In the genomic region with DNA sequence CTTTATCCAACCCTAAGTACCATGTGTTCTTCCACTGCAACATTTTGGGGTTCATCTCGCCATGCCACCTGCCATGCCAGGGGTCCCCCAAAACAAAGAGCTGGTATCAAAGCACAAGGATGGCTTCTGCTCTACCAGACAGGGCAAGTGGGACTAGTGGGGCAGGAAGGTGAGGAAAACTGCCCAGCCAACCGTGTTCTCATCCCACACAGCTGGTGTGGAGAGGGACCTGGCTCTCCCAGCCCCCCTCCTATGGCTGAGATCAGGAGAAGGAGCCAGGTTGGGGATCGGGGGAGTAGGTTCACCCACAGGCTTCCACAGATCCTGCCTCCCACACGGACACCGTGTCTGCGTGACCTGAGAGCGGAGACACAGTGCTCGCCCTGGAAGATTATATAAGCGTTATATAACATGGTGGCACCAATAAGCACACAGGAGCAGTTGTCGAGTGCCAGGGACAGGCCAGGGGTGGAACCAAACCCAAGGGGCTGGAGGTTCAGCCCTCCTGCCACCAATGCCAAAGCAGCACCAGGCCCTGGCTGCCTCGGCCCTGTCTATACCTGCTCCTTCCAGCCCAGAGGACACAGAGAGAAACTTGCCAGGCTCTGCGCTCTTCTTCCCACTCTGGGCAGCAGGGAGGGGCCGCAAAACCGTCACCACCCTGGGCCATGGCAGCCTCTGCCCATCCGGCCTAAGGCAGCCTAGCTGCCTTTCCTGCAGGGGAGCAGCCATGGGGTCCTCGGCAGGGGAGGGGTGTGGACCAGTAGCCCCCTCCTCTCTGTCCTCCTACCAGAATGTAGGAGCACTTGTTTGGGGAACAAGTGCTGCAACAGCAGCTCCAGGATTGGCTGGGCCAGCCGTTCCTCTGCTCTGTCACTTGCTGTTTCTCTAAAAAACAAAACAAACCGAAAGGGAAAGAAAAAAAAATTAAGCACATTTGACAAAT, we compare ENCODE assay signal across 8 cellular contexts. TPM values are rescaled to one million over a fixed set of nuclear protein-coding genes. Genes with fewer than 3 reads are reported as not detected.
A peak's percentile ranks its signal among the peaks of the same experiment; 100 is the strongest.
DNase-seq lines count a peak whose midpoint lies in the region; ATAC-seq and TF ChIP-seq lines count a peak whose summit lies in the region.

No MANE protein-coding gene starts in this region.

- no peak overlapping the region for H4K12ac ChIP-seq in trophoblast cell (ENCODE audit: low read depth, low read length)

- no peak overlapping the region for H4K8ac ChIP-seq in trophoblast cell (ENCODE audit: low read depth, low read length)

- H3K4ac ChIP-seq in trophoblast cell (ENCODE audit: low read depth, low read length): no peak overlapping the region

- H3K4me1 ChIP-seq in trophoblast cell (ENCODE audit: control insufficient read depth in 1 of 2, insufficient read depth in 2 of 2, low read length in 2 of 2): peaks cover 8 to 12% of the 10 kb centered on the region in 2 experiments

- DNase-seq in GM13977 (ENCODE audit: low spot score) (peak; percentile 32), fibroblast of pulmonary artery (ENCODE audit: low read depth) (no peak), occipital lobe (lab: John Stamatoyannopoulos, UW) (peak; percentile 69), iPS-NIHi7 (ENCODE audit: extremely low spot score) (no peak), trophoblast cell (no peak), NCI-H2081 (lab: John Stamatoyannopoulos, UW) (no peak)
- DNase-seq in activated T-cell treated with anti-CD3 and anti-CD28 coated beads, Interleukin-2, amount 50 U/mL, for 48 hours: peak; percentile 47 to 51

- H3K4me3 ChIP-seq in fibroblast of pulmonary artery (replicated peaks; ENCODE audit: low read depth, low read length): peak overlapping the region; percentile 58
- H3K4me3 ChIP-seq in trophoblast cell (ENCODE audit: low read depth, low read length): no peak overlapping the region

- H4K91ac ChIP-seq in trophoblast cell (ENCODE audit: low read depth, low read length): no peak overlapping the region

- WGBS in trophoblast cell (ENCODE audit: extremely low coverage, insufficient coverage, insufficient read length): no CpG with 5 or more reads among the region's 18 CpGs

- no peaks in the 10 kb centered on the region for H3K79me2 ChIP-seq in trophoblast cell (ENCODE audit: control insufficient read depth, insufficient read depth, low read length, poor library complexity)

- H3K23ac ChIP-seq in trophoblast cell (ENCODE audit: low read length): no peak overlapping the region

- no peak overlapping the region for H2BK5ac ChIP-seq in trophoblast cell (ENCODE audit: low read depth, low read length, poor library complexity)

- no peak overlapping the region for H3K18ac ChIP-seq in trophoblast cell (ENCODE audit: low read length)

- in situ Hi-C loops in GM13977 (cut with MboI; ENCODE audit: low pct_unique_long_range_greater_than_20kb, low sequenced_read_pairs, unreplicated experiment): no loop called here

- H3K27me3 ChIP-seq in trophoblast cell (ENCODE audit: insufficient read depth, low read length): no peaks in the 10 kb centered on the region

- no peak overlapping the region for H2AFZ ChIP-seq in trophoblast cell (ENCODE audit: insufficient read depth, low read length, poor library complexity)

- no peak overlapping the region for H3K4me2 ChIP-seq in trophoblast cell (ENCODE audit: low read length)

- no peaks in the 10 kb centered on the region for H3K9me3 ChIP-seq in trophoblast cell (ENCODE audit: insufficient read depth, low read depth, low read length)

- H2AK5ac ChIP-seq in trophoblast cell (ENCODE audit: low read length): no peak overlapping the region

- H3K27ac ChIP-seq in trophoblast cell (ENCODE audit: low read depth, low read length): no peak overlapping the region

- H3K14ac ChIP-seq in trophoblast cell (ENCODE audit: low read length): no peak overlapping the region

- H3K36me3 ChIP-seq in trophoblast cell (ENCODE audit: control insufficient read depth in 1 of 2, insufficient read depth in 2 of 2, low read length in 2 of 2): no peaks in the 10 kb centered on the region

- H3K9ac ChIP-seq in trophoblast cell (ENCODE audit: low read length): no peak overlapping the region

- no peak for TF ChIP-seq CTCF in GM13977 (IDR thresholded peaks at IDR 0.05; ENCODE audit: extremely low read depth, insufficient read depth, missing control alignments)
- no peak for TF ChIP-seq CTCF in fibroblast of pulmonary artery (IDR thresholded peaks at IDR 0.05; ENCODE audit: low read length, missing control alignments)

- ATAC-seq in GM18519 (IDR thresholded peaks at IDR 0.05; ENCODE audit: low FRiP score, unreplicated experiment): no peak

- no peak overlapping the region for H2BK12ac ChIP-seq in trophoblast cell (ENCODE audit: low read length)

- H2BK120ac ChIP-seq in trophoblast cell (ENCODE audit: insufficient read depth, low read length, poor library complexity): no peak overlapping the region

- H3K79me1 ChIP-seq in trophoblast cell (ENCODE audit: low read length): no peaks in the 10 kb centered on the region

RNA-seq across cellular contexts. Expression of a gene that starts 43.5 kb away (rescaled TPM):
- 1.6 TPM for total RNA-seq in occipital lobe
- polyA plus RNA-seq in trophoblast cell (2013): 0.03 TPM in 2 replicates

Comparison
In these comparisons a context has a peak if more than half of its experiments do, and no peak if none do; other contexts are left out.
1. DNase-seq: peak in GM13977 (single experiment), activated T-cell treated with anti-CD3 and anti-CD28 coated beads, Interleukin-2, amount 50 U/mL, for 48 hours (2 of 2) and occipital lobe (single experiment); none in fibroblast of pulmonary artery (single experiment), iPS-NIHi7 (single experiment), trophoblast cell (0 of 2) and NCI-H2081 (0 of 2).